23 cellular contexts compared by ENCODE assay signal in the genomic region with DNA sequence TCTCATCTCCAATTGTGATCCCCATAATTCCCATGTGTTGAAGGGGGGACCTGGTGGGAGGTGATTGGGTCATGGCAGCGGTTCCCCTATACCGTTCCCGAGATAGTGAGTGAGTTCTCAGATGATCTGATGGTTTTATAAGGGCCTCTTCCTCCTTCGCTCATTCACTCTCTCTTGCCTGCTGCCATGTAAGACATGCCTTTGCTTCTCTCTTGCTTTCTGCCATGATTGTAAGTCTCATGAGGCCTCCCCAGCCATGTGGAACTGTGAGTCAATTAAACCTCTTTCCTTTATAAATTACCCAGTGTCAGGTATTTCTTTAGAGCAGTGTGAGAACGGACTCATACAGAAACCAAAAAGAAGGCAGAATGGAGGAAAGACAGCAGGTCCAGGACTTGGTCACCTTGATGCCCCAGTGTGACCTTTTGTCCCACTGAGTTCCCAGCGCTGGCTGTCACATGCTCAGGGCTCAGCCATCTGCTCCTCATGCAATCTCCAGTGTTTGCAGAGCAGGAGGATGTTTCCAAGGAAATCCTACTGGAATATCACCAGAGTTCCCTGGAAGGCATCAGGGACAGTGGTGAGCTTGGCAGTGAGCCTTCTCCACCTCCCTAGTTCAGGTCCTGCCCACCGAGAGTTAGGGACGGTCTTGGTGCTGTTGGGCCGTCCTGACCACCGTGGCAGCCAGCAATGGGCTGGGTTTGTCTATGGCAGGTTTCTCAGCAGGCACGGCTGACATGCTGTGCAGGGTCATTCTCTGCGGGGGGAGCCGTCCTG.
A peak's percentile ranks its signal among the peaks of the same experiment; 100 is the strongest.
DNase-seq lines count a peak whose midpoint lies in the region; ATAC-seq, FAIRE-seq and TF ChIP-seq lines count a peak whose summit lies in the region.
"Had no signal": no experiment of that assay in that cellular context is flagged by ENCODE, and none has a peak within 500 bp of the region (broad histone marks: within the 10 kb centered on the region; RNA-seq: fewer than 3 reads in every experiment).

No MANE protein-coding gene starts in this region.

- H3K27ac Mint-ChIP-seq in natural killer cell, result no peak overlapping the region
- H3K27ac Mint-ChIP-seq in natural killer cell treated with Interleukin-12 subunit alpha and Interleukin-12 subunit beta and Interleukin-15 and Interleukin-18, amount 100 ng/mL, for 72 hours, result peak overlapping the region in 1 of 2 donors; percentile 8
- H3K27ac Mint-ChIP-seq: activated CD8-positive, alpha-beta memory T cell treated with anti-CD3 and anti-CD28 coated beads, Interleukin-2, amount 10 ng/mL, durations not matched to agents 7 days and 5 days; activated naive CD4-positive, alpha-beta T cell treated with anti-CD3 and anti-CD28 coated beads for 36 hours; brain; CD14-positive monocyte; nephron progenitor cell; type B pancreatic cell had no signal

- no peaks in the 10 kb centered on the region for H4K20me1 ChIP-seq in HepG2 (ENCODE audit: insufficient read depth, low read length)

- no peak overlapping the region for H3K9ac ChIP-seq in HepG2 (ENCODE audit: insufficient read depth, low read depth, low read length)

- in situ Hi-C loops in HepG2 (cut with HindIII; ENCODE audit: extremely low pct_ligation_motif_present, low pct_unique_long_range_greater_than_20kb), result loop anchor here (25.0 kb wide), 1 partner anchor 375 kb away; a partner anchor contains a TSS

- H3K27me3 Mint-ChIP-seq in natural killer cell (ENCODE audit: low read depth in 2 of 2), result no peaks in the 10 kb centered on the region
- H3K27me3 Mint-ChIP-seq in natural killer cell treated with Interleukin-12 subunit alpha and Interleukin-12 subunit beta and Interleukin-15 and Interleukin-18, amount 100 ng/mL, for 72 hours, result no peaks in the 10 kb centered on the region
- H3K27me3 Mint-ChIP-seq: activated CD8-positive, alpha-beta memory T cell treated with anti-CD3 and anti-CD28 coated beads, Interleukin-2, amount 10 ng/mL, durations not matched to agents 7 days and 5 days; brain; type B pancreatic cell had no signal

- TF ChIP-seq EP300 in HepG2 (IDR thresholded peaks at IDR 0.05; ENCODE audit: low read depth in 2 of 2, low read length in 2 of 2) (no peak), HepG2 (CRISPR knock-in tag; IDR thresholded peaks at IDR 0.05; ENCODE audit: borderline replicate concordance) (no peak), esophagus muscularis mucosa (IDR thresholded peaks at IDR 0.05) (no peak)

- no peak for ATAC-seq in natural killer cell
- no peak for ATAC-seq in natural killer cell treated with Interleukin-12 subunit alpha and Interleukin-12 subunit beta and Interleukin-15 and Interleukin-18, amount 100 ng/mL, for 72 hours
- 0 out of 3 replicates have a peak, but pooled peaks have one; percentile 16 for ATAC-seq in HepG2
- no peak for ATAC-seq in HG02798 (IDR thresholded peaks at IDR 0.05; ENCODE audit: poor library complexity, unreplicated experiment)
- ATAC-seq: activated CD8-positive, alpha-beta memory T cell treated with anti-CD3 and anti-CD28 coated beads, Interleukin-2, amount 10 ng/mL, durations not matched to agents 7 days and 5 days had no signal

- H3K36me3 ChIP-seq in HepG2 (replicated peaks in 1 of 2; ENCODE audit: control insufficient read depth in 1 of 2, insufficient read depth in 2 of 2, low read length in 2 of 2), result no peaks in the 10 kb centered on the region
- H3K36me3 ChIP-seq in esophagus muscularis mucosa, result no peaks in the 10 kb centered on the region
- H3K36me3 ChIP-seq: ovary had no signal

- no peak for TF ChIP-seq POLR2A in HepG2 (IDR thresholded peaks at IDR 0.05; ENCODE audit: insufficient read depth in 1 of 2, low read depth in 2 of 2, low read length in 2 of 2)
- no peak for TF ChIP-seq POLR2A in esophagus muscularis mucosa (IDR thresholded peaks at IDR 0.05; ENCODE audit: low read depth)

- intact Hi-C loops in natural killer cell (cut with micrococcal nuclease), result no loop called here
- intact Hi-C loops in HepG2 (cut with micrococcal nuclease; ENCODE audit: unreplicated experiment), result no loop called here
- intact Hi-C loops in esophagus muscularis mucosa (cut with DNase I), result no loop called here

- H2AFZ ChIP-seq in HepG2 (ENCODE audit: low read length), result no peak overlapping the region

- WGBS in HepG2 (ENCODE audit: low lambda C conversion rate), result 47% methylated on average over 13 of the region's 13 CpGs
- WGBS in esophagus muscularis mucosa, result 94% methylated on average over 10 of the region's 13 CpGs

- CTCF ChIA-PET in HepG2 (lab: Yijun Ruan, JAX; ENCODE audit: low intra/inter-chr PET ratio, low total read pairs), result no interaction called here

- H3K9me3 Mint-ChIP-seq in natural killer cell, result no peaks in the 10 kb centered on the region
- H3K9me3 Mint-ChIP-seq in natural killer cell treated with Interleukin-12 subunit alpha and Interleukin-12 subunit beta and Interleukin-15 and Interleukin-18, amount 100 ng/mL, for 72 hours, result no peaks in the 10 kb centered on the region
- H3K9me3 Mint-ChIP-seq: type B pancreatic cell had no signal

- BruUV-seq in HepG2 (replicated peaks; lab: Mats Ljungman, UMichigan), result no TSS peak

- no peak for TF ChIP-seq CTCF in natural killer cell (IDR thresholded peaks at IDR 0.05)
- TF ChIP-seq CTCF in HepG2 (CRISPR knock-in tag; IDR thresholded peaks at IDR 0.05), result no peak
- TF ChIP-seq CTCF in esophagus muscularis mucosa (IDR thresholded peaks at IDR 0.05), result no peak

- H3K4me1 Mint-ChIP-seq in natural killer cell, result peaks cover 12 to 18% of the 10 kb centered on the region in 2 donors
- peaks cover 23 to 27% of the 10 kb centered on the region in 2 donors for H3K4me1 Mint-ChIP-seq in natural killer cell treated with Interleukin-12 subunit alpha and Interleukin-12 subunit beta and Interleukin-15 and Interleukin-18, amount 100 ng/mL, for 72 hours (ENCODE audit: low read depth in 2 of 2)

- FAIRE-seq in HepG2 (lab: Jason Lieb, UNC), result no peak
- FAIRE-seq: H54 had no signal

- H3K27ac ChIP-seq in HepG2 (ENCODE audit: extremely low read length, insufficient read depth, low read length) (no peak overlapping the region), esophagus muscularis mucosa (replicated peaks in 1 of 4) (no peak overlapping the region)
- H3K27ac ChIP-seq: ovary had no signal

- H3K9me3 ChIP-seq in HepG2 (ENCODE audit: low read length), result no peaks in the 10 kb centered on the region
- no peaks in the 10 kb centered on the region for H3K9me3 ChIP-seq in esophagus muscularis mucosa
- H3K9me3 ChIP-seq: ovary had no signal

- H3K79me2 ChIP-seq in HepG2 (ENCODE audit: insufficient read depth, low read length), result no peaks in the 10 kb centered on the region

- POLR2A ChIA-PET in HepG2 (lab: Yijun Ruan, JAX), result no interaction called here

- H3K36me3 Mint-ChIP-seq in natural killer cell, result no peaks in the 10 kb centered on the region
- no peaks in the 10 kb centered on the region for H3K36me3 Mint-ChIP-seq in natural killer cell treated with Interleukin-12 subunit alpha and Interleukin-12 subunit beta and Interleukin-15 and Interleukin-18, amount 100 ng/mL, for 72 hours
- H3K36me3 Mint-ChIP-seq: brain, CD14-positive monocyte had no signal

- DNase-seq in natural killer cell (no peak), NCI-H69 (lab: John Stamatoyannopoulos, UW) (peak; percentile 44), HepG2 (ENCODE audit: low spot score) (no peak), esophagus muscularis mucosa (ENCODE audit: extremely low spot score) (no peak)
- DNase-seq in natural killer cell treated with Interleukin-12 subunit alpha and Interleukin-12 subunit beta and Interleukin-15 and Interleukin-18, amount 100 ng/mL, for 72 hours (ENCODE audit: low spot score), result no peak
- DNase-seq in activated effector memory CD4-positive, alpha-beta T cell treated with anti-CD3 and anti-CD28 coated beads, Interleukin-2, amount 50 U/mL, for 16 hours, result no peak
- DNase-seq: activated CD4-positive, alpha-beta T cell treated with anti-CD3 and anti-CD28 coated beads for 48 hours; activated CD8-positive, alpha-beta memory T cell treated with anti-CD3 and anti-CD28 coated beads, Interleukin-2, amount 10 ng/mL, durations not matched to agents 7 days and 5 days; activated naive CD4-positive, alpha-beta T cell treated with anti-CD3 and anti-CD28 coated beads for 36 hours; activated T-cell treated with anti-CD3 and anti-CD28 coated beads, Interleukin-2, amount 50 U/mL, for 48 hours; hippocampal formation; NCI-H1092 treated with DMSO at 0.1 percent for 48 hours; NCI-H2029; NCI-H345; NCI-H748 treated with DMSO at 0.1 percent for 48 hours; nephron progenitor cell; ovary; retina had no signal

- peak overlapping the region; percentile 17 for H3K4me3 Mint-ChIP-seq in natural killer cell
- H3K4me3 Mint-ChIP-seq in natural killer cell treated with Interleukin-12 subunit alpha and Interleukin-12 subunit beta and Interleukin-15 and Interleukin-18, amount 100 ng/mL, for 72 hours, result no peak overlapping the region
- H3K4me3 Mint-ChIP-seq: activated CD8-positive, alpha-beta memory T cell treated with anti-CD3 and anti-CD28 coated beads, Interleukin-2, amount 10 ng/mL, durations not matched to agents 7 days and 5 days; activated naive CD4-positive, alpha-beta T cell treated with anti-CD3 and anti-CD28 coated beads for 36 hours; brain; CD14-positive monocyte; nephron progenitor cell; type B pancreatic cell had no signal

- no peak for TF ChIP-seq RAD21 in HepG2 (CRISPR knock-in tag; IDR thresholded peaks at IDR 0.05)

- peak overlapping the region; percentile 34; the same call in 1 of the 2 replicates for H3K4me2 ChIP-seq in HepG2 (ENCODE audit: low read depth, low read length)

- peaks cover 20% of the 10 kb centered on the region for H3K4me1 ChIP-seq in HepG2 (ENCODE audit: insufficient read depth, low read length)
- H3K4me1 ChIP-seq in esophagus muscularis mucosa, result peaks cover 16 to 23% (median 20%) of the 10 kb centered on the region in 4 donors

- H3K4me3 ChIP-seq in HepG2 (replicated peaks in 1 of 3; ENCODE audit: insufficient read depth in 1 of 3, low read depth in 2 of 3, low read length in 3 of 3) (no peak overlapping the region), esophagus muscularis mucosa (no peak overlapping the region)
- H3K4me3 ChIP-seq: ovary had no signal

- H3K27me3 ChIP-seq in HepG2 (ENCODE audit: control insufficient read depth in 1 of 2, insufficient read depth in 2 of 2, low read length in 2 of 2) (peaks cover 7 to 19% of the 10 kb centered on the region in 2 experiments), esophagus muscularis mucosa (no peaks in the 10 kb centered on the region)
- H3K27me3 ChIP-seq: ovary had no signal

TF ChIP-seq in HepG2, 621 proteins besides CTCF, POLR2A, EP300 and RAD21 (continues in another document):
- TF ChIP-seq ZNF768 (CRISPR knock-in tag; IDR thresholded peaks at IDR 0.05), result peak; percentile 52; the same call in 1 of the 2 replicates
- peak; percentile 25; the same call in 1 of the 2 replicates for TF ChIP-seq RARA (CRISPR knock-in tag; IDR thresholded peaks at IDR 0.05)
- peak; percentile 82; the same call in 1 of the 2 replicates for TF ChIP-seq ZNF431 (CRISPR knock-in tag; IDR thresholded peaks at IDR 0.05; ENCODE audit: borderline replicate concordance, low read depth)
- 0 out of 4 replicates have a peak, but pooled peaks of 1 of the 2 experiments have one; percentile 30 for TF ChIP-seq NR2F1 (CRISPR knock-in tag; IDR thresholded peaks at IDR 0.05)
- TF ChIP-seq ZNF879 (CRISPR knock-in tag; IDR thresholded peaks at IDR 0.05), result no peak
